ENCODE assay signal across 21 cellular contexts in the genomic region with DNA sequence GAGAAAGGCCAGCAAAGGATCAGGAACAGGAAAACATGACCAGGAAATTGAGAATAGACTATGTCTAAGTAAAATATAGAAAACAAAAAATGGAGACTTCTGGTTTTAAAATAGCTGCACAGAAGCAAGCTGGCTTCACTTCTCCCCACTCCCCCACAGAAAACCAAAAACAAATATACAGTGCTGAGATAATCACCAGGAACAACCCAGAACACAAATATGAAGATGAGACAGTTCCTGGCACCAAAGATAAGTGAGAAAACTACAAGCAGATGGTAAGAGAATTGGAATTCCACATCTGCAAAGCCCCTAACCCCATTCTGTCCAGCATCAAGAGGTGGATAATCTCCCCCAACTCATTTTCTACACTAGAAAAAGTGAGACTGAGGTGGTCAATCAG.
DNase-seq lines count a peak whose midpoint lies in the region; ATAC-seq, FAIRE-seq and TF ChIP-seq lines count a peak whose summit lies in the region.
"Had no signal": no experiment of that assay in that cellular context is flagged by ENCODE, and none has a peak within 500 bp of the region (broad histone marks: within the 10 kb centered on the region; RNA-seq: fewer than 3 reads in every experiment).

No MANE protein-coding gene starts in this region.

- H2AFZ ChIP-seq in astrocyte (ENCODE audit: low read depth, low read length) (no peak overlapping the region), mesenchymal stem cell (ENCODE audit: low read depth, low read length) (peak overlapping the region; percentile 4)
- H2AFZ ChIP-seq: GM23338 had no signal

- H3K36me3 Mint-ChIP-seq in astrocyte (ENCODE audit: low read depth, unreplicated experiment) (no peaks in the 10 kb centered on the region), endothelial cell (ENCODE audit: low read depth, unreplicated experiment) (no peaks in the 10 kb centered on the region)
- H3K36me3 Mint-ChIP-seq: CD8-positive, alpha-beta T cell; IgD-negative memory B cell had no signal

- H3K4ac ChIP-seq in mesenchymal stem cell (ENCODE audit: low read depth in 1 of 2, low read length in 2 of 2): no peak overlapping the region

- H3K14ac ChIP-seq in mesenchymal stem cell (ENCODE audit: low read length in 2 of 2): no peak overlapping the region

- H3K4me1 ChIP-seq in astrocyte (ENCODE audit: insufficient read depth, low read length) (no peaks in the 10 kb centered on the region), mesenchymal stem cell (ENCODE audit: control insufficient read depth, insufficient read depth, low read depth, low read length) (no peaks in the 10 kb centered on the region), BE2C (no peaks in the 10 kb centered on the region)
- H3K4me1 ChIP-seq: BLaER1 treated with 17β-estradiol and CSF1 and Interleukin-3, amounts not matched to agents 10 nM and 100 nM had no signal

- H2AK5ac ChIP-seq in mesenchymal stem cell (ENCODE audit: low read length, severe bottlenecking): no peak overlapping the region

- H3K4me2 ChIP-seq in astrocyte (ENCODE audit: low read length): no peak overlapping the region
- no peak overlapping the region for H3K4me2 ChIP-seq in mesenchymal stem cell (ENCODE audit: low read length, poor library complexity, severe bottlenecking)
- H3K4me2 ChIP-seq: BLaER1 treated with 17β-estradiol and CSF1 and Interleukin-3, amounts not matched to agents 10 nM and 100 nM; GM23338 had no signal

- no peaks in the 10 kb centered on the region for H3K27me3 ChIP-seq in astrocyte (ENCODE audit: insufficient read depth, low read length)
- H3K27me3 ChIP-seq in mesenchymal stem cell (ENCODE audit: control insufficient read depth in 1 of 2, insufficient read depth in 1 of 2, low read length in 2 of 2): no peaks in the 10 kb centered on the region
- peaks cover 5% of the 10 kb centered on the region for H3K27me3 ChIP-seq in BE2C
- H3K27me3 ChIP-seq: BLaER1 treated with 17β-estradiol and CSF1 and Interleukin-3, amounts not matched to agents 10 nM and 100 nM had no signal

- no peak overlapping the region for H2BK120ac ChIP-seq in mesenchymal stem cell (ENCODE audit: low read depth, low read length)

- H3K9me3 ChIP-seq in astrocyte (ENCODE audit: insufficient read depth, low read depth, low read length) (no peaks in the 10 kb centered on the region), mesenchymal stem cell (ENCODE audit: control insufficient read depth, low read length) (no peaks in the 10 kb centered on the region), BE2C (no peaks in the 10 kb centered on the region)

- no peaks in the 10 kb centered on the region for H3K36me3 ChIP-seq in astrocyte (ENCODE audit: insufficient read depth, low read length)
- H3K36me3 ChIP-seq in mesenchymal stem cell (ENCODE audit: control insufficient read depth in 1 of 2, insufficient read depth in 2 of 2, low read depth in 1 of 2, low read length in 2 of 2): no peaks in the 10 kb centered on the region
- no peaks in the 10 kb centered on the region for H3K36me3 ChIP-seq in BE2C
- H3K36me3 ChIP-seq: BLaER1 treated with 17β-estradiol and CSF1 and Interleukin-3, amounts not matched to agents 10 nM and 100 nM had no signal

- H3K27ac Mint-ChIP-seq in astrocyte (ENCODE audit: unreplicated experiment) (no peak overlapping the region), endothelial cell (ENCODE audit: unreplicated experiment) (peak overlapping the region; percentile 4)
- H3K27ac Mint-ChIP-seq: CD8-positive, alpha-beta T cell; GM23338; IgD-negative memory B cell had no signal

- H4K91ac ChIP-seq in mesenchymal stem cell (ENCODE audit: low read length): no peak overlapping the region

- TF ChIP-seq CTCF in astrocyte (IDR thresholded peaks at IDR 0.05; ENCODE audit: insufficient read depth, low read depth, low read length): no peak
- TF ChIP-seq CTCF in endothelial cell (IDR thresholded peaks at IDR 0.05; ENCODE audit: unreplicated experiment): no peak
- TF ChIP-seq CTCF in BE2C (IDR thresholded peaks at IDR 0.05; ENCODE audit: low read depth, low read length): no peak

- no peak overlapping the region for H3K4me3 Mint-ChIP-seq in astrocyte (ENCODE audit: unreplicated experiment)
- no peak overlapping the region for H3K4me3 Mint-ChIP-seq in endothelial cell (ENCODE audit: unreplicated experiment)
- H3K4me3 Mint-ChIP-seq: CD8-positive, alpha-beta T cell; GM23338; IgD-negative memory B cell had no signal

- no peak overlapping the region for H2BK5ac ChIP-seq in mesenchymal stem cell (ENCODE audit: low read depth, low read length, poor library complexity, severe bottlenecking)

- H3K27me3 Mint-ChIP-seq in astrocyte (ENCODE audit: low read depth, unreplicated experiment) (no peaks in the 10 kb centered on the region), endothelial cell (ENCODE audit: unreplicated experiment) (no peaks in the 10 kb centered on the region)

- H3K9me3 Mint-ChIP-seq in astrocyte (ENCODE audit: unreplicated experiment) (no peaks in the 10 kb centered on the region), endothelial cell (ENCODE audit: unreplicated experiment) (no peaks in the 10 kb centered on the region)
- H3K9me3 Mint-ChIP-seq: GM23338 had no signal

- H3K27ac ChIP-seq in astrocyte (ENCODE audit: low read depth, low read length) (no peak overlapping the region), mesenchymal stem cell (ENCODE audit: low read length, poor library complexity, severe bottlenecking) (no peak overlapping the region)
- H3K27ac ChIP-seq: BLaER1 treated with 17β-estradiol and CSF1 and Interleukin-3, amounts not matched to agents 10 nM and 100 nM; HL-60 had no signal

- FAIRE-seq in astrocyte (lab: Jason Lieb, UNC): no peak
- FAIRE-seq: GM12878, H54, HTR-8/SVneo had no signal

- H4K20me1 ChIP-seq in astrocyte (ENCODE audit: insufficient read depth, low read length): no peaks in the 10 kb centered on the region
- H4K20me1 ChIP-seq: BLaER1 treated with 17β-estradiol and CSF1 and Interleukin-3, amounts not matched to agents 10 nM and 100 nM had no signal

- no peak for ATAC-seq in GM19467 (IDR thresholded peaks at IDR 0.05; ENCODE audit: unreplicated experiment)
- ATAC-seq: CD8-positive, alpha-beta T cell; GM12878; GM23338 had no signal

- no peak overlapping the region for H4K8ac ChIP-seq in mesenchymal stem cell (ENCODE audit: low read length)

- H3K79me1 ChIP-seq in mesenchymal stem cell (replicated peaks; ENCODE audit: low read length, poor library complexity, severe bottlenecking): no peaks in the 10 kb centered on the region

- H2BK12ac ChIP-seq in mesenchymal stem cell (ENCODE audit: low read length in 2 of 2): no peak overlapping the region

- H3K79me2 ChIP-seq in astrocyte (ENCODE audit: insufficient read depth, low read length): no peaks in the 10 kb centered on the region

- DNase-seq in EH (ENCODE audit: low read depth) (peak; percentile 9), astrocyte (ENCODE audit: low read depth) (peak; percentile 2), endothelial cell (ENCODE audit: low spot score) (no peak), mesenchymal stem cell (no peak), HPDE6-E6E7 (ENCODE audit: extremely low spot score) (no peak), BE2C (no peak)
- DNase-seq: AML-193; Calu3; CD8-positive, alpha-beta T cell; DMS79 treated with DMSO at 0.1 percent for 48 hours; EL; HCEC 1CT; KBM-7 had no signal

- H3K4me3 ChIP-seq in astrocyte (ENCODE audit: insufficient read depth, low read depth, low read length) (no peak overlapping the region), mesenchymal stem cell (ENCODE audit: insufficient read depth in 1 of 2, low read depth in 1 of 2, low read length in 2 of 2) (no peak overlapping the region), BE2C (ENCODE audit: low read depth, low read length) (no peak overlapping the region)
- H3K4me3 ChIP-seq: BLaER1 treated with 17β-estradiol and CSF1 and Interleukin-3, amounts not matched to agents 10 nM and 100 nM; GM12878; GM23338 had no signal

- no peaks in the 10 kb centered on the region for H3K4me1 Mint-ChIP-seq in astrocyte (ENCODE audit: low read depth, unreplicated experiment)
- peaks cover 8% of the 10 kb centered on the region for H3K4me1 Mint-ChIP-seq in endothelial cell (ENCODE audit: unreplicated experiment)
- H3K4me1 Mint-ChIP-seq: GM23338, IgD-negative memory B cell had no signal

- H3K9ac ChIP-seq in astrocyte (ENCODE audit: low read length) (no peak overlapping the region), mesenchymal stem cell (ENCODE audit: low read length) (no peak overlapping the region)
- H3K9ac ChIP-seq: BLaER1 treated with 17β-estradiol and CSF1 and Interleukin-3, amounts not matched to agents 10 nM and 100 nM had no signal

- H3K23ac ChIP-seq in mesenchymal stem cell (ENCODE audit: low read length in 2 of 2): no peak overlapping the region

- no peak overlapping the region for H2BK15ac ChIP-seq in mesenchymal stem cell (ENCODE audit: low read depth, poor library complexity, severe bottlenecking)

- H3K18ac ChIP-seq in mesenchymal stem cell (ENCODE audit: low read depth in 1 of 2, low read length in 2 of 2): no peak overlapping the region

Comparison
In these comparisons a context has a peak if more than half of its experiments do, and no peak if none do; other contexts are left out.
1. DNase-seq: peak in EH (single experiment) and astrocyte (single experiment); none in endothelial cell (single experiment), mesenchymal stem cell (single experiment), HPDE6-E6E7 (single experiment) and BE2C (single experiment).